In genomic region chr20:63955281-63955845, GRCh38 we compare ENCODE assay signal across 8 cellular contexts. TPM values are rescaled to one million over a fixed set of nuclear protein-coding genes. Genes with fewer than 3 reads are reported as not detected.
A peak's percentile ranks its signal among the peaks of the same experiment; 100 is the strongest.
DNase-seq lines count a peak whose midpoint lies in the region; ATAC-seq, FAIRE-seq and TF ChIP-seq lines count a peak whose summit lies in the region.

No MANE protein-coding gene starts in this region.

- H3K9me3 Mint-ChIP-seq in activated CD4-positive, alpha-beta T cell treated with anti-CD3 and anti-CD28 coated beads, Interleukin-2, amount 10 ng/mL, durations not matched to agents 7 days and 5 days: no peaks in the 10 kb centered on the region

- FAIRE-seq in urothelium cell line (lab: Jason Lieb, UNC): no peak

- peaks cover 3% of the 10 kb centered on the region for H3K36me3 Mint-ChIP-seq in activated CD4-positive, alpha-beta T cell treated with anti-CD3 and anti-CD28 coated beads, Interleukin-2, amount 10 ng/mL, durations not matched to agents 7 days and 5 days (ENCODE audit: low read depth)

- no peaks in the 10 kb centered on the region for H3K27me3 ChIP-seq in HUES48 (ENCODE audit: control insufficient read depth, insufficient read depth, low read length)

- TF ChIP-seq CTCF in C4-2B (conservative IDR thresholded peaks at IDR 0.05): peak; percentile 53
- TF ChIP-seq CTCF in mucosa of descending colon (IDR thresholded peaks at IDR 0.05): peak; percentile 16

- H3K36me3 ChIP-seq in HUES48 (ENCODE audit: control insufficient read depth, insufficient read depth, low read length) (peaks cover 20% of the 10 kb centered on the region), mucosa of descending colon (ENCODE audit: low read depth) (no peaks in the 10 kb centered on the region)

- peak; percentile 51 for DNase-seq in GM19240 (ENCODE audit: insufficient read length, low spot score)
- DNase-seq in activated CD4-positive, alpha-beta T cell treated with anti-CD3 and anti-CD28 coated beads, Interleukin-2, amount 10 ng/mL, durations not matched to agents 7 days and 5 days: peak; percentile 42
- peak; percentile 60 for DNase-seq in epidermal melanocyte (ENCODE audit: insufficient read length, low spot score)
- peak in 2 of 3 donors; percentile 55 to 78 for DNase-seq in mucosa of descending colon
- peak; percentile 49 for DNase-seq in urothelium cell line (ENCODE audit: low spot score)
- DNase-seq in A172 (ENCODE audit: low spot score): no peak

- H3K27ac ChIP-seq in C4-2B: peak overlapping the region; percentile 98
- peak overlapping the region; percentile 83 for H3K27ac ChIP-seq in HUES48 (ENCODE audit: low read depth, low read length)

- peak overlapping the region; percentile 79 for H3K4me3 Mint-ChIP-seq in activated CD4-positive, alpha-beta T cell treated with anti-CD3 and anti-CD28 coated beads, Interleukin-2, amount 10 ng/mL, durations not matched to agents 7 days and 5 days

- peak overlapping the region; percentile 96 for H3K4me3 ChIP-seq in HUES48 (ENCODE audit: low read depth, low read length)
- peak overlapping the region; percentile 99 for H3K4me3 ChIP-seq in mucosa of descending colon

- intact Hi-C loops in mucosa of descending colon (cut with DNase I, micrococcal nuclease): no loop called here

- peak overlapping the region; percentile 83 for H3K27ac Mint-ChIP-seq in activated CD4-positive, alpha-beta T cell treated with anti-CD3 and anti-CD28 coated beads, Interleukin-2, amount 10 ng/mL, durations not matched to agents 7 days and 5 days

- CTCF ChIA-PET in activated CD4-positive, alpha-beta T cell treated with anti-CD3 and anti-CD28 coated beads, Interleukin-2, amount 10 ng/mL, durations not matched to agents 7 days and 5 days (lab: Charles Lee): interaction anchor here (0.6 to 1.2 kb wide), 4 partner anchors 13 to 161 kb away, joined by 3 read pairs; no protein-coding TSS in a partner anchor

- ATAC-seq in mucosa of descending colon: peak; percentile 10

- peaks cover 42% of the 10 kb centered on the region for H3K4me1 Mint-ChIP-seq in activated CD4-positive, alpha-beta T cell treated with anti-CD3 and anti-CD28 coated beads, Interleukin-2, amount 10 ng/mL, durations not matched to agents 7 days and 5 days

- H3K9me3 ChIP-seq in HUES48 (ENCODE audit: control insufficient read depth, insufficient read depth, low read length): no peaks in the 10 kb centered on the region
- no peaks in the 10 kb centered on the region for H3K9me3 ChIP-seq in mucosa of descending colon

- no peaks in the 10 kb centered on the region for H3K27me3 Mint-ChIP-seq in activated CD4-positive, alpha-beta T cell treated with anti-CD3 and anti-CD28 coated beads, Interleukin-2, amount 10 ng/mL, durations not matched to agents 7 days and 5 days

- peak overlapping the region; percentile 88 for H3K9ac ChIP-seq in HUES48 (ENCODE audit: low read depth, low read length)

- H3K4me1 ChIP-seq in HUES48 (ENCODE audit: control insufficient read depth, insufficient read depth, low read length): peaks cover 17% of the 10 kb centered on the region; the same call in 1 of the 2 replicates
- H3K4me1 ChIP-seq in mucosa of descending colon (ENCODE audit: low read depth): peaks cover 54% of the 10 kb centered on the region

- POLR2A ChIA-PET in activated CD4-positive, alpha-beta T cell treated with anti-CD3 and anti-CD28 coated beads, Interleukin-2, amount 10 ng/mL, durations not matched to agents 7 days and 5 days (lab: Charles Lee): no interaction called here

RNA-seq across cellular contexts. Expression of gene UCKL1, which starts 0.9 kb away (rescaled TPM):
- total RNA-seq in activated CD4-positive, alpha-beta T cell treated with anti-CD3 and anti-CD28 coated beads, Interleukin-2, amount 10 ng/mL, durations not matched to agents 7 days and 5 days: 10 to 100 TPM; 37.8 to 41.0 TPM
- 10 to 100 TPM; 37.4 to 57.8 (median 43.6) TPM for total RNA-seq in mucosa of descending colon
- total RNA-seq in A172 (2014; rRNA removed; shearing (Covaris generic)): 27.2 and 27.6 TPM in 2 replicates

RNA-seq across cellular contexts. Expression of gene ZNF512B, which starts 14.4 kb away (rescaled TPM):
- total RNA-seq in activated CD4-positive, alpha-beta T cell treated with anti-CD3 and anti-CD28 coated beads, Interleukin-2, amount 10 ng/mL, durations not matched to agents 7 days and 5 days: 10 to 100 TPM; 19.3 to 21.4 TPM
- 10 to 100 TPM in 1 of 3 donors, 1 to 10 TPM in 2; 1.8 to 14.7 (median 3.9) TPM for total RNA-seq in mucosa of descending colon
- total RNA-seq in A172 (2014; rRNA removed; shearing (Covaris generic)): 16.8 and 17.0 TPM in 2 replicates

RNA-seq across cellular contexts. Expression of gene SAMD10, which starts 24.1 kb away (rescaled TPM):
- total RNA-seq in activated CD4-positive, alpha-beta T cell treated with anti-CD3 and anti-CD28 coated beads, Interleukin-2, amount 10 ng/mL, durations not matched to agents 7 days and 5 days: 10 to 100 TPM; 16.3 to 17.2 TPM
- total RNA-seq in mucosa of descending colon: 1 to 10 TPM; 3.8 to 7.9 (median 5.6) TPM
- 0.77 TPM in 1 of 2 replicates, not detected in the other for total RNA-seq in A172 (2014; rRNA removed; shearing (Covaris generic))

RNA-seq across cellular contexts. Expression of gene PRPF6, which starts 25.6 kb away (rescaled TPM):
- total RNA-seq in activated CD4-positive, alpha-beta T cell treated with anti-CD3 and anti-CD28 coated beads, Interleukin-2, amount 10 ng/mL, durations not matched to agents 7 days and 5 days: 10 to 100 TPM; 67.1 to 70.8 TPM
- 10 to 100 TPM; 51.2 to 64.4 (median 59.1) TPM for total RNA-seq in mucosa of descending colon
- total RNA-seq in A172 (2014; rRNA removed; shearing (Covaris generic)): 74.2 and 74.7 TPM in 2 replicates
